In genomic region chr4:87213425-87213824, GRCh38 we compare ENCODE assay signal across 13 cellular contexts. TPM values are rescaled to one million over a fixed set of nuclear protein-coding genes. Genes with fewer than 3 reads are reported as not detected.
DNase-seq lines count a peak whose midpoint lies in the region; ATAC-seq and TF ChIP-seq lines count a peak whose summit lies in the region.
"Had no signal": no experiment of that assay in that cellular context is flagged by ENCODE, and none has a peak within 500 bp of the region (broad histone marks: within the 10 kb centered on the region; RNA-seq: fewer than 3 reads in every experiment).

No MANE protein-coding gene starts in this region.

- H3K9me3 Mint-ChIP-seq in CD14-positive monocyte: no peaks in the 10 kb centered on the region
- H3K9me3 Mint-ChIP-seq in stimulated activated naive CD8-positive, alpha-beta T cell treated with anti-CD3 and anti-CD28 coated beads, Interleukin-15, amount 100 ng/mL, for 72 hours: no peaks in the 10 kb centered on the region
- H3K9me3 Mint-ChIP-seq in CD8-positive, alpha-beta T cell: no peaks in the 10 kb centered on the region
- H3K9me3 Mint-ChIP-seq: activated T-helper 2 cell treated with anti-CD3 and anti-CD28 coated beads, Interferon-gamma antibody, Interleukin-2, Interleukin-4, amounts not matched to agents 10 μg/mL and 5 μg/mL and 100 μg/mL, durations not matched to agents 14 hours and 24 hours and 36 hours had no signal

- no peaks in the 10 kb centered on the region for H4K20me1 ChIP-seq in osteoblast (ENCODE audit: insufficient read depth, low read length)

- no peaks in the 10 kb centered on the region for H3K27me3 ChIP-seq in osteoblast (ENCODE audit: insufficient read depth, low read length)
- H3K27me3 ChIP-seq in CD8-positive, alpha-beta T cell (ENCODE audit: insufficient read depth, low read length): no peaks in the 10 kb centered on the region
- H3K27me3 ChIP-seq: adrenal gland, BLaER1 had no signal

- intact Hi-C loops in CD14-positive monocyte (cut with micrococcal nuclease): no loop called here
- intact Hi-C loops in CD8-positive, alpha-beta T cell (cut with DNase I, micrococcal nuclease): no loop called here

- H3K36me3 ChIP-seq in osteoblast (ENCODE audit: insufficient read depth, low read length): no peaks in the 10 kb centered on the region
- H3K36me3 ChIP-seq in CD8-positive, alpha-beta T cell (ENCODE audit: insufficient read depth, low read length): no peaks in the 10 kb centered on the region
- H3K36me3 ChIP-seq: adrenal gland had no signal

- POLR2A ChIA-PET in HEK293T (lab: Yijun Ruan, JAX): no interaction called here
- POLR2A ChIA-PET in CD8-positive, alpha-beta T cell (lab: Charles Lee): interaction anchor here (1.4 kb wide), 1 partner anchor 22 kb away, joined by 3 read pairs; no protein-coding TSS in a partner anchor

- H3K4me3 ChIP-seq in epithelial cell of esophagus (ENCODE audit: low read length) (no peak overlapping the region), osteoblast (ENCODE audit: insufficient read depth, low read length) (no peak overlapping the region)
- H3K4me3 ChIP-seq in CD8-positive, alpha-beta T cell (ENCODE audit: low read depth, low read length): no peak overlapping the region
- H3K4me3 ChIP-seq: adrenal gland, BLaER1 had no signal

- no peak overlapping the region for H2AFZ ChIP-seq in osteoblast (ENCODE audit: low read length)

- peak overlapping the region in 1 of 2 donors; percentile 13 for H3K4me3 Mint-ChIP-seq in CD14-positive monocyte
- H3K4me3 Mint-ChIP-seq in stimulated activated naive CD8-positive, alpha-beta T cell treated with anti-CD3 and anti-CD28 coated beads, Interleukin-15, amount 100 ng/mL, for 72 hours: no peak overlapping the region
- H3K4me3 Mint-ChIP-seq in CD8-positive, alpha-beta T cell: no peak overlapping the region

- TF ChIP-seq CTCF in CD14-positive monocyte (IDR thresholded peaks at IDR 0.05): no peak
- TF ChIP-seq CTCF in epithelial cell of esophagus (IDR thresholded peaks at IDR 0.05; ENCODE audit: insufficient read depth, low read depth, low read length, missing control alignments): no peak
- TF ChIP-seq CTCF in osteoblast (IDR thresholded peaks at IDR 0.05; ENCODE audit: extremely low read depth, low read depth, low read length): no peak
- TF ChIP-seq CTCF in CD8-positive, alpha-beta T cell (IDR thresholded peaks at IDR 0.05): no peak

- peak overlapping the region in 6 of 7 donors; percentile 21 to 81 (median 63) for H3K27ac Mint-ChIP-seq in CD14-positive monocyte
- H3K27ac Mint-ChIP-seq in stimulated activated naive CD8-positive, alpha-beta T cell treated with anti-CD3 and anti-CD28 coated beads, Interleukin-15, amount 100 ng/mL, for 72 hours: no peak overlapping the region
- no peak overlapping the region for H3K27ac Mint-ChIP-seq in CD8-positive, alpha-beta T cell
- H3K27ac Mint-ChIP-seq: activated T-helper 2 cell treated with anti-CD3 and anti-CD28 coated beads, Interferon-gamma antibody, Interleukin-2, Interleukin-4, amounts not matched to agents 10 μg/mL and 5 μg/mL and 100 μg/mL, durations not matched to agents 14 hours and 24 hours and 36 hours had no signal

- H3K36me3 Mint-ChIP-seq in CD14-positive monocyte: peaks cover 0 to 5% of the 10 kb centered on the region in 2 donors
- H3K36me3 Mint-ChIP-seq in CD8-positive, alpha-beta T cell: no peaks in the 10 kb centered on the region

- H3K4me1 Mint-ChIP-seq in CD14-positive monocyte: peaks cover 68% of the 10 kb centered on the region
- peaks cover 32% of the 10 kb centered on the region for H3K4me1 Mint-ChIP-seq in stimulated activated naive CD8-positive, alpha-beta T cell treated with anti-CD3 and anti-CD28 coated beads, Interleukin-15, amount 100 ng/mL, for 72 hours
- peaks cover 42% of the 10 kb centered on the region for H3K4me1 Mint-ChIP-seq in CD8-positive, alpha-beta T cell (ENCODE audit: low read depth)

- ATAC-seq in HG03135 (IDR thresholded peaks at IDR 0.05; ENCODE audit: unreplicated experiment): no peak
- ATAC-seq in stimulated activated naive CD8-positive, alpha-beta T cell treated with anti-CD3 and anti-CD28 coated beads, Interleukin-15, amount 100 ng/mL, for 72 hours: no peak
- no peak for ATAC-seq in CD8-positive, alpha-beta T cell

- H3K27me3 Mint-ChIP-seq in CD14-positive monocyte (ENCODE audit: low read depth in 3 of 3): no peaks in the 10 kb centered on the region
- no peaks in the 10 kb centered on the region for H3K27me3 Mint-ChIP-seq in stimulated activated naive CD8-positive, alpha-beta T cell treated with anti-CD3 and anti-CD28 coated beads, Interleukin-15, amount 100 ng/mL, for 72 hours
- no peaks in the 10 kb centered on the region for H3K27me3 Mint-ChIP-seq in CD8-positive, alpha-beta T cell (ENCODE audit: low read depth)

- peaks cover 7% of the 10 kb centered on the region for H3K4me1 ChIP-seq in osteoblast (ENCODE audit: insufficient read depth, low read length)
- no peaks in the 10 kb centered on the region for H3K4me1 ChIP-seq in CD8-positive, alpha-beta T cell (ENCODE audit: insufficient read depth, low read length)

- no peaks in the 10 kb centered on the region for H3K9me3 ChIP-seq in osteoblast (ENCODE audit: low read depth, low read length)
- no peaks in the 10 kb centered on the region for H3K9me3 ChIP-seq in CD8-positive, alpha-beta T cell (ENCODE audit: low read length)
- H3K9me3 ChIP-seq: adrenal gland, BLaER1 had no signal

- DNase-seq in CD14-positive monocyte (ENCODE audit: low spot score) (no peak), HEK293T (ENCODE audit: extremely low spot score) (no peak), epithelial cell of esophagus (ENCODE audit: low read depth) (peak; percentile 35), osteoblast (ENCODE audit: insufficient read length, low spot score, missing footprints) (peak; percentile 39)
- no peak for DNase-seq in stimulated activated naive CD8-positive, alpha-beta T cell treated with anti-CD3 and anti-CD28 coated beads, Interleukin-15, amount 100 ng/mL, for 72 hours
- no peak for DNase-seq in CD8-positive, alpha-beta T cell
- DNase-seq: adrenal gland, DMS79 treated with DMSO at 0.1 percent for 48 hours, NCI-H2029 treated with DMSO at 0.1 percent for 48 hours, T-helper 1 cell had no signal

- no peak overlapping the region for H3K27ac ChIP-seq in osteoblast (ENCODE audit: low read depth, low read length)
- no peak overlapping the region for H3K27ac ChIP-seq in CD8-positive, alpha-beta T cell (ENCODE audit: low read depth, low read length)
- H3K27ac ChIP-seq: adrenal gland, BLaER1 had no signal

- CTCF ChIA-PET in HEK293T (lab: Yijun Ruan, JAX): interaction anchor here (0.5 to 1.4 kb wide), 2 partner anchors 63 to 740 kb away, joined by 3 to 9 read pairs; no protein-coding TSS in a partner anchor
- CTCF ChIA-PET in CD8-positive, alpha-beta T cell (lab: Charles Lee): interaction anchor here (1.4 to 1.5 kb wide), 2 partner anchors 14 to 290 kb away, joined by 3 to 4 read pairs; no protein-coding TSS in a partner anchor

- H3K4me2 ChIP-seq in osteoblast (ENCODE audit: insufficient read depth, low read length): no peak overlapping the region
- H3K4me2 ChIP-seq: BLaER1 had no signal

- H3K79me2 ChIP-seq in osteoblast (ENCODE audit: insufficient read depth, low read length): peaks cover 22% of the 10 kb centered on the region

TF ChIP-seq in HEK293T, 16 proteins besides CTCF, POLR2A, EP300 and RAD21:
- TF ChIP-seq HDGF (IDR thresholded peaks at IDR 0.05; ENCODE audit: borderline replicate concordance) (no peak), FOXM1 (IDR thresholded peaks at IDR 0.05; ENCODE audit: borderline replicate concordance) (peak; percentile 44; the same call in 1 of the 2 replicates)

RNA-seq across cellular contexts. Expression of gene KLHL8, which starts 7.0 kb away (rescaled TPM):
- polyA plus RNA-seq in CD14-positive monocyte: 10 to 100 TPM; 23.7 to 28.6 TPM
- 12.4 and 12.7 TPM in 2 replicates for total RNA-seq in osteoblast
- total RNA-seq in CD8-positive, alpha-beta T cell: 1 to 10 TPM; 8.2 to 8.7 TPM

Comparison
In these comparisons a context has a peak if more than half of its experiments do, and no peak if none do; other contexts are left out.
1. DNase-seq: peak in epithelial cell of esophagus (single experiment) and osteoblast (single experiment); none in CD14-positive monocyte (single experiment), HEK293T (single experiment), stimulated activated naive CD8-positive, alpha-beta T cell treated with anti-CD3 and anti-CD28 coated beads, Interleukin-15, amount 100 ng/mL, for 72 hours (0 of 2) and CD8-positive, alpha-beta T cell (0 of 7).
2. H3K27ac Mint-ChIP-seq: peak in CD14-positive monocyte (6 of 7); none in stimulated activated naive CD8-positive, alpha-beta T cell treated with anti-CD3 and anti-CD28 coated beads, Interleukin-15, amount 100 ng/mL, for 72 hours (0 of 2) and CD8-positive, alpha-beta T cell (single experiment).